Comparison of ENCODE assay signal across 8 cellular contexts in genomic region chr11:7571640-7572000, GRCh38. TPM values are rescaled to one million over a fixed set of nuclear protein-coding genes. Genes with fewer than 3 reads are reported as not detected.
DNase-seq lines count a peak whose midpoint lies in the region; ATAC-seq and TF ChIP-seq lines count a peak whose summit lies in the region.

No MANE protein-coding gene starts in this region.

- H3K4me3 ChIP-seq in liver (ENCODE audit: low read depth in 1 of 3, low read length in 3 of 3): no peak overlapping the region
- H3K4me3 ChIP-seq in tibial nerve: no peak overlapping the region

- peaks cover 3% of the 10 kb centered on the region for H3K36me3 Mint-ChIP-seq in chondrocyte (ENCODE audit: low read depth)

- H3K36me3 ChIP-seq in liver (ENCODE audit: control insufficient read depth in 4 of 4, insufficient read depth in 3 of 4, low read depth in 1 of 4, low read length in 3 of 4): peaks cover 0 to 7% (median 6%) of the 10 kb centered on the region in 4 donors
- peaks cover 0 to 10% (median under 1%) of the 10 kb centered on the region in 3 donors for H3K36me3 ChIP-seq in tibial nerve

- peak overlapping the region; percentile 3 to 11 for H3K9ac ChIP-seq in liver (ENCODE audit: low read depth in 1 of 2, low read length in 2 of 2)

- peak; percentile 77 for DNase-seq in D341Med (ENCODE audit: low spot score)
- DNase-seq in NCI-H748 treated with DMSO at 0.1 percent for 48 hours (lab: John Stamatoyannopoulos, UW): peak; percentile 29
- DNase-seq in chondrocyte (ENCODE audit: low spot score): no peak
- peak; percentile 64 to 83 for DNase-seq in tibial nerve (ENCODE audit: low spot score in 2 of 2)

- H3K4me3 Mint-ChIP-seq in chondrocyte (ENCODE audit: unreplicated experiment): no peak overlapping the region

- H3K9me3 Mint-ChIP-seq in chondrocyte (ENCODE audit: low read depth): no peaks in the 10 kb centered on the region

- 17% methylated on average over 4 of the region's 4 CpGs for WGBS in liver
- WGBS in tibial nerve, 2 donors: 5 to 8% methylated on average over 4 of the region's 4 CpGs

- H3K27me3 Mint-ChIP-seq in chondrocyte (ENCODE audit: low read depth): no peaks in the 10 kb centered on the region

- peak; percentile 97 for TF ChIP-seq RAD21 in liver (IDR thresholded peaks at IDR 0.05)

- H3K9me3 ChIP-seq in liver (ENCODE audit: control insufficient read depth in 4 of 4, low read length in 3 of 4): no peaks in the 10 kb centered on the region
- peaks cover 0 to 4% (median 0%) of the 10 kb centered on the region in 4 donors for H3K9me3 ChIP-seq in tibial nerve

- TF ChIP-seq POLR2A in tibial nerve (IDR thresholded peaks at IDR 0.05): no peak

- H3K27ac ChIP-seq in liver (ENCODE audit: low read depth in 1 of 2, low read length in 2 of 2) (peak overlapping the region; percentile 81 to 92), tibial nerve (peak overlapping the region; percentile 60 to 94 (median 82))

- ATAC-seq in HG03108 (IDR thresholded peaks at IDR 0.05; ENCODE audit: unreplicated experiment) (peak; percentile 48), GM21381 (IDR thresholded peaks at IDR 0.05; ENCODE audit: unreplicated experiment) (no peak), HG02678 (IDR thresholded peaks at IDR 0.05; ENCODE audit: unreplicated experiment) (no peak)

- TF ChIP-seq CTCF in chondrocyte (IDR thresholded peaks at IDR 0.05): peak; percentile 98
- TF ChIP-seq CTCF in liver (IDR thresholded peaks at IDR 0.05; ENCODE audit: low read depth, low read length, missing input control): peak; percentile 97
- peak; percentile 85 to 96 (median 93) for TF ChIP-seq CTCF in tibial nerve (IDR thresholded peaks at IDR 0.05)

- H3K4me1 ChIP-seq in liver (ENCODE audit: control insufficient read depth in 4 of 4, insufficient read depth in 4 of 4, low read length in 3 of 4): peaks cover 20 to 54% (median 40%) of the 10 kb centered on the region in 4 donors
- H3K4me1 ChIP-seq in tibial nerve: peaks cover 0 to 50% (median 46%) of the 10 kb centered on the region in 4 donors

- peak overlapping the region; percentile 78 for H3K27ac Mint-ChIP-seq in chondrocyte (ENCODE audit: unreplicated experiment)

- peaks cover 52% of the 10 kb centered on the region for H3K4me1 Mint-ChIP-seq in chondrocyte (ENCODE audit: low read depth)

- H3K27me3 ChIP-seq in liver (ENCODE audit: control insufficient read depth in 4 of 4, insufficient read depth in 4 of 4, low read length in 3 of 4): no peaks in the 10 kb centered on the region
- H3K27me3 ChIP-seq in tibial nerve: no peaks in the 10 kb centered on the region

- no peak for TF ChIP-seq EP300 in tibial nerve (IDR thresholded peaks at IDR 0.05)

TF ChIP-seq in liver, 16 proteins besides CTCF, POLR2A, EP300 and RAD21:
- TF ChIP-seq FOXA1 (IDR thresholded peaks at IDR 0.05) (peak; percentile 16), YY1 (IDR thresholded peaks at IDR 0.05) (peak; percentile 9), JUND (IDR thresholded peaks at IDR 0.05) (peak; percentile 63 to 70), ATF3 (IDR thresholded peaks at IDR 0.05) (peak; percentile 25), TAF1 (conservative IDR thresholded peaks at IDR 0.05) (no peak), FOXA2 (IDR thresholded peaks at IDR 0.05) (no peak)

RNA-seq across cellular contexts. Expression of gene PPFIBP2, which starts 57.8 kb away (rescaled TPM):
- total RNA-seq in chondrocyte: 86.4 to 120 TPM (median 90.8 TPM) in 3 replicates
- total RNA-seq in liver: 10 to 100 TPM; 23.1 to 80.0 TPM
- polyA plus RNA-seq in liver: 10 to 100 TPM; 19.6 to 23.3 TPM
- 100 to 1,000 TPM in 1 of 4 donors, 10 to 100 TPM in 3; 19.8 to 110 (median 29.2) TPM for total RNA-seq in tibial nerve
